Comparison of ENCODE assay signal across 15 cellular contexts in genomic region chr1:29970747-29971325, GRCh38.
DNase-seq lines count a peak whose midpoint lies in the region; ATAC-seq, FAIRE-seq and TF ChIP-seq lines count a peak whose summit lies in the region.
"Had no signal": no experiment of that assay in that cellular context is flagged by ENCODE, and none has a peak within 500 bp of the region (broad histone marks: within the 10 kb centered on the region; RNA-seq: fewer than 3 reads in every experiment).

No MANE protein-coding gene starts in this region.

- no peak for DNase-seq in activated naive CD4-positive, alpha-beta T cell treated with anti-CD3 and anti-CD28 coated beads, Interleukin-2, amount 50 U/mL, for 72 hours (ENCODE audit: low spot score in 2 of 2)
- no peak for DNase-seq in activated naive CD4-positive, alpha-beta T cell (lab: John Stamatoyannopoulos, UW)
- DNase-seq in K562 (ENCODE audit: extremely low read depth in 1 of 4, low spot score in 3 of 4): no peak
- DNase-seq in islet precursor cell: peak; percentile 41
- peak; percentile 62 for DNase-seq in osteocyte (ENCODE audit: extremely low spot score, unreplicated experiment)
- DNase-seq in GDM1 (lab: John Stamatoyannopoulos, UW): no peak
- no peak for DNase-seq in tibial nerve (ENCODE audit: low spot score in 2 of 2)
- DNase-seq: ACHN; CD4-positive, CD25-positive, alpha-beta regulatory T cell had no signal

- H3K36me3 Mint-ChIP-seq in activated naive CD4-positive, alpha-beta T cell treated with anti-CD3 and anti-CD28 coated beads, Interleukin-2, amount 50 U/mL, for 72 hours: no peaks in the 10 kb centered on the region
- no peaks in the 10 kb centered on the region for H3K36me3 Mint-ChIP-seq in osteocyte (ENCODE audit: unreplicated experiment)
- H3K36me3 Mint-ChIP-seq: CD4-positive, CD25-positive, alpha-beta regulatory T cell had no signal

- no peak for TF ChIP-seq EP300 in K562 (IDR thresholded peaks at IDR 0.05; ENCODE audit: low read length)
- TF ChIP-seq EP300 in tibial nerve (IDR thresholded peaks at IDR 0.05): no peak

- in situ Hi-C loops in K562 (cut with MboI): no loop called here

- peaks cover 6 to 19% of the 10 kb centered on the region in 2 donors for H3K9me3 Mint-ChIP-seq in activated naive CD4-positive, alpha-beta T cell treated with anti-CD3 and anti-CD28 coated beads, Interleukin-2, amount 50 U/mL, for 72 hours
- peaks cover 4% of the 10 kb centered on the region for H3K9me3 Mint-ChIP-seq in osteocyte (ENCODE audit: unreplicated experiment)

- H3K4me3 ChIP-seq in K562 (no peak overlapping the region), tibial nerve (no peak overlapping the region)
- H3K4me3 ChIP-seq: BLaER1 treated with 17β-estradiol and CSF1 and Interleukin-3, amounts not matched to agents 10 nM and 100 nM; GM12878; GM23338; HAP-1 had no signal

- POLR2A ChIA-PET in K562 (lab: Yijun Ruan, JAX): interaction anchor here (1.1 kb wide), 1 partner anchor 10 kb away, joined by 3 read pairs; no protein-coding TSS in a partner anchor

- FAIRE-seq in K562 (lab: Jason Lieb, UNC): no peak
- FAIRE-seq: GM12878, GM18507 had no signal

- no peak overlapping the region for H3K9ac ChIP-seq in K562 (ENCODE audit: insufficient read depth in 1 of 2, low read depth in 2 of 2, low read length in 2 of 2)
- H3K9ac ChIP-seq: BLaER1 treated with 17β-estradiol and CSF1 and Interleukin-3, amounts not matched to agents 10 nM and 100 nM had no signal

- H4K20me1 ChIP-seq in K562 (replicated peaks; ENCODE audit: control insufficient read depth, insufficient read depth, low read length): no peaks in the 10 kb centered on the region

- H3K4me1 Mint-ChIP-seq in osteocyte (ENCODE audit: unreplicated experiment): peaks cover 4% of the 10 kb centered on the region
- H3K4me1 Mint-ChIP-seq: CD4-positive, CD25-positive, alpha-beta regulatory T cell had no signal

- no peak overlapping the region for H2AFZ ChIP-seq in K562 (ENCODE audit: low read depth, low read length)
- H2AFZ ChIP-seq: GM23338 had no signal

- H3K4me3 Mint-ChIP-seq in osteocyte (ENCODE audit: unreplicated experiment): no peak overlapping the region
- H3K4me3 Mint-ChIP-seq: CD4-positive, CD25-positive, alpha-beta regulatory T cell; GM23338 had no signal

- ATAC-seq in activated naive CD4-positive, alpha-beta T cell treated with anti-CD3 and anti-CD28 coated beads, Interleukin-2, amount 50 U/mL, for 72 hours: no peak
- ATAC-seq in K562 (no peak), GM21529 (IDR thresholded peaks at IDR 0.05; ENCODE audit: unreplicated experiment) (no peak)
- ATAC-seq: GM12878, GM23338 had no signal

- no TSS peak for BruUV-seq in K562 (replicated peaks; lab: Mats Ljungman, UMichigan)

- H3K4me1 ChIP-seq in K562 (replicated peaks in 1 of 2; ENCODE audit: control insufficient read depth in 2 of 2, insufficient read depth in 2 of 2, low read length in 2 of 2) (no peaks in the 10 kb centered on the region), tibial nerve (no peaks in the 10 kb centered on the region)

- H3K9me3 ChIP-seq in K562 (replicated peaks; ENCODE audit: control insufficient read depth, insufficient read depth, low read depth, low read length) (no peaks in the 10 kb centered on the region), tibial nerve (peaks cover 0 to 7% (median 0%) of the 10 kb centered on the region in 4 donors)
- H3K9me3 ChIP-seq: BLaER1 treated with 17β-estradiol and CSF1 and Interleukin-3, amounts not matched to agents 10 nM and 100 nM; HAP-1 had no signal

- CTCF ChIA-PET in K562 (lab: Yijun Ruan, JAX; ENCODE audit: low intra/inter-chr PET ratio): no interaction called here

- H3K27ac Mint-ChIP-seq in activated naive CD4-positive, alpha-beta T cell treated with anti-CD3 and anti-CD28 coated beads, Interleukin-2, amount 50 U/mL, for 72 hours: peak overlapping the region; percentile 6 to 87
- no peak overlapping the region for H3K27ac Mint-ChIP-seq in osteocyte (ENCODE audit: unreplicated experiment)
- H3K27ac Mint-ChIP-seq: CD4-positive, CD25-positive, alpha-beta regulatory T cell; GM23338 had no signal

- TF ChIP-seq POLR2A in K562 (conservative IDR thresholded peaks at IDR 0.05) (no peak), tibial nerve (IDR thresholded peaks at IDR 0.05) (no peak)

- no peaks in the 10 kb centered on the region; a peak in 1 of 5 replicates for H3K27me3 ChIP-seq in K562 (ENCODE audit: control insufficient read depth in 2 of 2, insufficient read depth in 2 of 2, low read length in 2 of 2)
- H3K27me3 ChIP-seq in tibial nerve: no peaks in the 10 kb centered on the region
- H3K27me3 ChIP-seq: BLaER1 treated with 17β-estradiol and CSF1 and Interleukin-3, amounts not matched to agents 10 nM and 100 nM had no signal

- no peaks in the 10 kb centered on the region for H3K9me1 ChIP-seq in K562 (ENCODE audit: control insufficient read depth, insufficient read depth, low read length)

- TF ChIP-seq RAD21 in K562 (CRISPR knock-in tag; conservative IDR thresholded peaks at IDR 0.05 in 1 of 2, IDR thresholded peaks at IDR 0.05 in 1 of 2): no peak

- TF ChIP-seq CTCF in K562 (IDR thresholded peaks at IDR 0.05 in 2 of 3, conservative IDR thresholded peaks at IDR 0.05 in 1 of 3; ENCODE audit: insufficient read depth in 2 of 3, low read depth in 1 of 3, low read length in 3 of 3) (no peak), osteocyte (IDR thresholded peaks at IDR 0.05) (no peak), tibial nerve (IDR thresholded peaks at IDR 0.05) (no peak)

- H3K27ac ChIP-seq in K562 (ENCODE audit: extremely low read depth, low read depth, low read length) (no peak overlapping the region), tibial nerve (no peak overlapping the region)
- H3K27ac ChIP-seq: BLaER1 treated with 17β-estradiol and CSF1 and Interleukin-3, amounts not matched to agents 10 nM and 100 nM had no signal

- intact Hi-C loops in K562 (cut with micrococcal nuclease): no loop called here

- H3K27me3 Mint-ChIP-seq in osteocyte (ENCODE audit: unreplicated experiment): no peaks in the 10 kb centered on the region
- H3K27me3 Mint-ChIP-seq: CD4-positive, CD25-positive, alpha-beta regulatory T cell had no signal

- H3K36me3 ChIP-seq in K562 (ENCODE audit: control insufficient read depth, insufficient read depth, low read length): no peaks in the 10 kb centered on the region
- H3K36me3 ChIP-seq in tibial nerve: no peaks in the 10 kb centered on the region
- H3K36me3 ChIP-seq: BLaER1 treated with 17β-estradiol and CSF1 and Interleukin-3, amounts not matched to agents 10 nM and 100 nM; HAP-1 had no signal

- no peaks in the 10 kb centered on the region for H3K79me2 ChIP-seq in K562 (ENCODE audit: control insufficient read depth, insufficient read depth, low read length)

- H3K4me2 ChIP-seq in K562 (ENCODE audit: insufficient read depth, low read length): no peak overlapping the region
- H3K4me2 ChIP-seq: GM23338 had no signal

- WGBS in K562 (ENCODE audit: insufficient coverage, low coverage, missing lambda C conversion rate): 2% methylated on average over 7 of the region's 7 CpGs
- 71 to 74% methylated on average over 7 of the region's 7 CpGs for WGBS in tibial nerve, 2 donors

TF ChIP-seq in K562, 482 proteins besides CTCF, POLR2A, EP300 and RAD21:
- TF ChIP-seq, protein P1, sequence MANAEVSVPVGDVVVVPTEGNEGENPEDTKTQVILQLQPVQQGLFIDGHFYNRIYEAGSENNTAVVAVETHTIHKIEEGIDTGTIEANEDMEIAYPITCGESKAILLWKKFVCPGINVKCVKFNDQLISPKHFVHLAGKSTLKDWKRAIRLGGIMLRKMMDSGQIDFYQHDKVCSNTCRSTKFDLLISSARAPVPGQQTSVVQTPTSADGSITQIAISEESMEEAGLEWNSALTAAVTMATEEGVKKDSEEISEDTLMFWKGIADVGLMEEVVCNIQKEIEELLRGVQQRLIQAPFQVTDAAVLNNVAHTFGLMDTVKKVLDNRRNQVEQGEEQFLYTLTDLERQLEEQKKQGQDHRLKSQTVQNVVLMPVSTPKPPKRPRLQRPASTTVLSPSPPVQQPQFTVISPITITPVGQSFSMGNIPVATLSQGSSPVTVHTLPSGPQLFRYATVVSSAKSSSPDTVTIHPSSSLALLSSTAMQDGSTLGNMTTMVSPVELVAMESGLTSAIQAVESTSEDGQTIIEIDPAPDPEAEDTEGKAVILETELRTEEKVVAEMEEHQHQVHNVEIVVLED (CRISPR knock-in tag; IDR thresholded peaks at IDR 0.05): no peak
- peak; percentile 72; the same call in 1 of the 2 replicates for TF ChIP-seq ZKSCAN1 (IDR thresholded peaks at IDR 0.05; ENCODE audit: low read depth, low read length)
TF ChIP-seq in K562: peak in this region for 1.

Comparison
In these comparisons a context has a peak if more than half of its experiments do, and no peak if none do; other contexts are left out.
1. DNase-seq: peak in islet precursor cell (single experiment) and osteocyte (single experiment); none in activated naive CD4-positive, alpha-beta T cell treated with anti-CD3 and anti-CD28 coated beads, Interleukin-2, amount 50 U/mL, for 72 hours (0 of 2), activated naive CD4-positive, alpha-beta T cell (0 of 4), K562 (0 of 4), GDM1 (single experiment) and tibial nerve (0 of 2).